ENCODE assay signal across 17 cellular contexts in genomic region chr5:16593630-16594029, GRCh38. TPM values are rescaled to one million over a fixed set of nuclear protein-coding genes. Genes with fewer than 3 reads are reported as not detected.
DNase-seq lines count a peak whose midpoint lies in the region; ATAC-seq and TF ChIP-seq lines count a peak whose summit lies in the region.
"Had no signal": no experiment of that assay in that cellular context is flagged by ENCODE, and none has a peak within 500 bp of the region (broad histone marks: within the 10 kb centered on the region; RNA-seq: fewer than 3 reads in every experiment).

No MANE protein-coding gene starts in this region.

- H3K9me3 Mint-ChIP-seq in MCF 10A (ENCODE audit: unreplicated experiment) = no peaks in the 10 kb centered on the region
- peaks cover 3% of the 10 kb centered on the region for H3K9me3 Mint-ChIP-seq in glutamatergic neuron (ENCODE audit: unreplicated experiment)
- H3K9me3 Mint-ChIP-seq: natural killer cell had no signal

- no peaks in the 10 kb centered on the region for H3K27me3 ChIP-seq in breast epithelium

- POLR2A ChIA-PET in MCF 10A (lab: Yijun Ruan, JAX) = no interaction called here

- no peaks in the 10 kb centered on the region for H3K36me3 ChIP-seq in breast epithelium
- H3K36me3 ChIP-seq: lower lobe of right lung had no signal

- H3K4me3 Mint-ChIP-seq in MCF 10A (ENCODE audit: unreplicated experiment) = no peak overlapping the region
- H3K4me3 Mint-ChIP-seq in glutamatergic neuron (ENCODE audit: unreplicated experiment) = no peak overlapping the region
- H3K4me3 Mint-ChIP-seq: H9, natural killer cell had no signal

- TF ChIP-seq CTCF in MCF 10A (IDR thresholded peaks at IDR 0.05; ENCODE audit: unreplicated experiment) (no peak), breast epithelium (IDR thresholded peaks at IDR 0.05) (no peak), glutamatergic neuron (IDR thresholded peaks at IDR 0.05; ENCODE audit: partially characterized antibody, unreplicated experiment) (no peak)

- intact Hi-C loops in MCF 10A (cut with micrococcal nuclease) = no loop called here
- intact Hi-C loops in breast epithelium (cut with DNase I; ENCODE audit: low total_unique reads) = no loop called here

- no peak for ATAC-seq in GM21528 (IDR thresholded peaks at IDR 0.05; ENCODE audit: low FRiP score, unreplicated experiment)
- ATAC-seq: lower lobe of right lung, natural killer cell had no signal

- no peaks in the 10 kb centered on the region for H3K4me1 ChIP-seq in breast epithelium
- H3K4me1 ChIP-seq: lower lobe of right lung had no signal

- no peaks in the 10 kb centered on the region for H3K9me3 ChIP-seq in breast epithelium
- H3K9me3 ChIP-seq: lower lobe of right lung, SK-N-SH had no signal

- H3K27me3 Mint-ChIP-seq in MCF 10A (ENCODE audit: insufficient read depth, unreplicated experiment) (no peaks in the 10 kb centered on the region), glutamatergic neuron (ENCODE audit: unreplicated experiment) (no peaks in the 10 kb centered on the region)

- no peak overlapping the region for H3K27ac Mint-ChIP-seq in MCF 10A (ENCODE audit: low read depth, unreplicated experiment)
- H3K27ac Mint-ChIP-seq in glutamatergic neuron (ENCODE audit: unreplicated experiment) = peak overlapping the region; percentile 76
- H3K27ac Mint-ChIP-seq: H9, natural killer cell, progenitor cell of endocrine pancreas had no signal

- BruUV-seq in MCF 10A (replicated peaks; lab: Mats Ljungman, UMichigan) = no TSS peak

- CTCF ChIA-PET in MCF 10A (lab: Yijun Ruan, JAX) = interaction anchor here (1.3 kb wide), 1 partner anchor 8 kb away, joined by 3 read pairs; no protein-coding TSS in a partner anchor

- TF ChIP-seq POLR2A in breast epithelium (IDR thresholded peaks at IDR 0.05) = no peak

- peaks cover 5% of the 10 kb centered on the region for H3K4me1 Mint-ChIP-seq in MCF 10A (ENCODE audit: insufficient read depth, unreplicated experiment)
- H3K4me1 Mint-ChIP-seq in glutamatergic neuron (ENCODE audit: low read depth, unreplicated experiment) = peaks cover 22% of the 10 kb centered on the region

- DNase-seq in MCF 10A (ENCODE audit: unreplicated experiment) (peak; percentile 35), breast epithelium (ENCODE audit: low spot score in 2 of 2) (no peak), RPMI7951 (ENCODE audit: low read depth) (peak; percentile 58), glutamatergic neuron (no peak), HT-29 (ENCODE audit: low spot score) (no peak), HK-2 (ENCODE audit: unreplicated experiment) (no peak)
- DNase-seq: activated T-cell treated with anti-CD3 and anti-CD28 coated beads, Interleukin-2, amount 50 U/mL, for 48 hours; H9; Kasumi-1; lower lobe of right lung; natural killer cell; NCI-H187 treated with DMSO at 0.1 percent for 48 hours; SK-N-SH; stimulated activated naive CD4-positive, alpha-beta T cell treated with Interleukin-2 at 50 U/mL for 16 hours had no signal

- H3K36me3 Mint-ChIP-seq in MCF 10A (ENCODE audit: insufficient read depth, unreplicated experiment) (no peaks in the 10 kb centered on the region), glutamatergic neuron (ENCODE audit: unreplicated experiment) (peaks cover 4% of the 10 kb centered on the region)
- H3K36me3 Mint-ChIP-seq: natural killer cell had no signal

- no peak overlapping the region for H3K4me3 ChIP-seq in breast epithelium
- H3K4me3 ChIP-seq: lower lobe of right lung had no signal

- H3K27ac ChIP-seq in breast epithelium (no peak overlapping the region), temporal lobe (ENCODE audit: low read depth, low read length) (peak overlapping the region; percentile 1)
- H3K27ac ChIP-seq: lower lobe of right lung had no signal

RNA-seq across cellular contexts. Expression of gene RETREG1, which starts 23.2 kb away (rescaled TPM):
- total RNA-seq in MCF 10A (2022) (4.9 and 5.3 TPM in 2 replicates), breast epithelium (10 to 100 TPM; 27.1 to 51.5 (median 37.7) TPM), glutamatergic neuron (ENCODE audit: unreplicated experiment) (6.3 TPM), temporal lobe (56.5 TPM)
- total RNA-seq in RPMI7951 (2014; rRNA removed; shearing (Covaris generic)) = 2.8 TPM in 2 replicates
- total RNA-seq in HT-29 (2014; rRNA removed; shearing (Covaris generic)) = 0.83 and 1.6 TPM in 2 replicates

Comparison
In these comparisons a context has a peak if more than half of its experiments do, and no peak if none do; other contexts are left out.
1. DNase-seq: peak in MCF 10A (single experiment) and RPMI7951 (single experiment); none in breast epithelium (0 of 2), glutamatergic neuron (single experiment), HT-29 (single experiment) and HK-2 (single experiment).